ENCODE assay signal across 22 cellular contexts in genomic region chr11:44974402-44975000, GRCh38. TPM values are rescaled to one million over a fixed set of nuclear protein-coding genes. Genes with fewer than 3 reads are reported as not detected.
DNase-seq lines count a peak whose midpoint lies in the region; ATAC-seq and TF ChIP-seq lines count a peak whose summit lies in the region.
"Had no signal": no experiment of that assay in that cellular context is flagged by ENCODE, and none has a peak within 500 bp of the region (broad histone marks: within the 10 kb centered on the region; RNA-seq: fewer than 3 reads in every experiment).

No MANE protein-coding gene starts in this region.

- H3K4me3 ChIP-seq in HEK293 (ENCODE audit: low read depth, low read length): no peak overlapping the region
- H3K4me3 ChIP-seq in mesendoderm (ENCODE audit: low read length): no peak overlapping the region
- no peak overlapping the region for H3K4me3 ChIP-seq in neuronal stem cell (ENCODE audit: low read length in 2 of 2)
- H3K4me3 ChIP-seq: GM12878, SJSA1 had no signal

- H2BK15ac ChIP-seq in mesendoderm (replicated peaks; ENCODE audit: low read depth): no peak overlapping the region
- H2BK15ac ChIP-seq in neuronal stem cell (ENCODE audit: low read length): peak overlapping the region; percentile 25

- TF ChIP-seq CTCF in HEK293 (tag by site-specific recombination; IDR thresholded peaks at IDR 0.05) (no peak), brain (conservative IDR thresholded peaks at IDR 0.05) (no peak)

- H3K4me2 ChIP-seq in mesendoderm (ENCODE audit: low read length) (no peak overlapping the region), neuronal stem cell (ENCODE audit: insufficient read depth, low read length, poor library complexity, severe bottlenecking) (no peak overlapping the region)
- H3K4me2 ChIP-seq: KMS-11 had no signal

- POLR2A ChIA-PET in HEK293 (lab: Yijun Ruan, JAX): no interaction called here

- no peak overlapping the region for H4K5ac ChIP-seq in mesendoderm (ENCODE audit: low read length)

- H2AFZ ChIP-seq in neuronal stem cell (ENCODE audit: low read length): peak overlapping the region; percentile 60

- H2BK12ac ChIP-seq in neuronal stem cell (ENCODE audit: low read length): no peak overlapping the region

- H3K27ac ChIP-seq in HEK293 (ENCODE audit: extremely low read depth, low read depth, low read length) (no peak overlapping the region), mesendoderm (ENCODE audit: low read depth, low read length) (no peak overlapping the region), neuronal stem cell (replicated peaks; ENCODE audit: low read length) (no peak overlapping the region)
- H3K27ac ChIP-seq: KMS-11, SJSA1 had no signal

- no peaks in the 10 kb centered on the region for H3K27me3 ChIP-seq in mesendoderm (ENCODE audit: insufficient read depth, low read length, poor library complexity)
- H3K27me3 ChIP-seq in neuronal stem cell (ENCODE audit: control insufficient read depth in 3 of 3, insufficient read depth in 3 of 3, low read depth in 1 of 3, low read length in 3 of 3): peaks cover 0 to 34% (median 0%) of the 10 kb centered on the region in 3 experiments

- no peaks in the 10 kb centered on the region for H3K79me2 ChIP-seq in mesendoderm (ENCODE audit: control insufficient read depth, insufficient read depth, low read length)

- H3K36me3 Mint-ChIP-seq in brain: no peaks in the 10 kb centered on the region
- H3K36me3 Mint-ChIP-seq: CD14-positive monocyte; CD8-positive, alpha-beta memory T cell had no signal

- H3K9me3 ChIP-seq in HEK293 (ENCODE audit: control insufficient read depth, insufficient read depth, low read depth, low read length): no peaks in the 10 kb centered on the region
- H3K9me3 ChIP-seq in neuronal stem cell (replicated peaks in 1 of 2; ENCODE audit: control insufficient read depth in 2 of 2, insufficient read depth in 1 of 2, low read depth in 1 of 2, low read length in 2 of 2): no peaks in the 10 kb centered on the region
- H3K9me3 ChIP-seq: SJSA1 had no signal

- peak overlapping the region; percentile 51 for H3K56ac ChIP-seq in mesendoderm (ENCODE audit: low read length)

- CTCF ChIA-PET in HEK293 (lab: Yijun Ruan, JAX): interaction anchor here (0.6 kb wide), 1 partner anchor 116 kb away, joined by 3 read pairs; no protein-coding TSS in a partner anchor

- H2BK5ac ChIP-seq in mesendoderm (ENCODE audit: low read length): no peak overlapping the region
- peak overlapping the region; percentile 21 for H2BK5ac ChIP-seq in neuronal stem cell (ENCODE audit: low read length)

- H3K4me1 ChIP-seq in HEK293 (ENCODE audit: control insufficient read depth, insufficient read depth, low read length) (no peaks in the 10 kb centered on the region; the same call in 1 of the 2 replicates), mesendoderm (ENCODE audit: control insufficient read depth, low read depth, low read length) (peaks cover 24% of the 10 kb centered on the region), neuronal stem cell (ENCODE audit: control insufficient read depth in 2 of 2, insufficient read depth in 1 of 2, low read depth in 1 of 2, low read length in 2 of 2) (peaks cover 13 to 35% of the 10 kb centered on the region in 2 donors)
- H3K4me1 ChIP-seq: SJSA1 had no signal

- H4K91ac ChIP-seq in neuronal stem cell (ENCODE audit: low read depth, low read length, poor library complexity): no peak overlapping the region

- peak overlapping the region in 3 of 5 experiments; percentile 92 to 96 (median 93) for H3K27ac Mint-ChIP-seq in brain

- H2AK5ac ChIP-seq in mesendoderm (ENCODE audit: low read length): no peak overlapping the region
- no peak overlapping the region for H2AK5ac ChIP-seq in neuronal stem cell (ENCODE audit: low read depth, low read length)

- no peaks in the 10 kb centered on the region for H3K27me3 Mint-ChIP-seq in brain
- H3K27me3 Mint-ChIP-seq: CD8-positive, alpha-beta memory T cell had no signal

- H4K8ac ChIP-seq in mesendoderm (ENCODE audit: low read depth, low read length) (no peak overlapping the region), neuronal stem cell (ENCODE audit: low read depth, low read length) (no peak overlapping the region)

- no peak overlapping the region for H3K9ac ChIP-seq in mesendoderm (ENCODE audit: low read length)
- H3K9ac ChIP-seq in neuronal stem cell (ENCODE audit: low read depth, low read length, poor library complexity): no peak overlapping the region
- H3K9ac ChIP-seq: KMS-11 had no signal

- H3K36me3 ChIP-seq in HEK293 (ENCODE audit: control insufficient read depth in 2 of 2, insufficient read depth in 1 of 2, low read length in 2 of 2) (no peaks in the 10 kb centered on the region), mesendoderm (ENCODE audit: control insufficient read depth, insufficient read depth, low read length) (no peaks in the 10 kb centered on the region), neuronal stem cell (replicated peaks in 1 of 2; ENCODE audit: control insufficient read depth in 2 of 2, insufficient read depth in 2 of 2, low read length in 2 of 2) (no peaks in the 10 kb centered on the region)
- H3K36me3 ChIP-seq: SJSA1 had no signal

- no peak overlapping the region for H3K18ac ChIP-seq in mesendoderm (ENCODE audit: low read length)
- peak overlapping the region; percentile 58 for H3K18ac ChIP-seq in neuronal stem cell (ENCODE audit: low read length)

- WGBS in mesendoderm (ENCODE audit: extremely low coverage, insufficient coverage, low lambda C conversion rate): no CpG with 5 or more reads among the region's 12 CpGs
- WGBS in neuronal stem cell (ENCODE audit: extremely low coverage in 2 of 2, insufficient read length in 2 of 2, insufficient replicate concordance in 1 of 2), 2 donors: no CpG with 5 or more reads among the region's 12 CpGs

- DNase-seq in mesendoderm: no peak
- DNase-seq in neuronal stem cell (ENCODE audit: low spot score): no peak
- no peak for DNase-seq in SK-N-DZ (ENCODE audit: low spot score)
- no peak for DNase-seq in T-helper 9 cell
- no peak for DNase-seq in NCI-H187 (lab: John Stamatoyannopoulos, UW)
- DNase-seq: CD8-positive, alpha-beta memory T cell; DMS 273 treated with DMSO at 0.1 percent for 48 hours; DMS79; EL; GDM1; NCI-H1048; NCI-H1694; NCI-H2227 treated with DMSO at 0.1 percent for 48 hours; Right ventricle myocardium superior; RPMI8226 had no signal

- no peak overlapping the region for H3K14ac ChIP-seq in neuronal stem cell (ENCODE audit: low read length)

- no peak for ATAC-seq in GM18511 (IDR thresholded peaks at IDR 0.05; ENCODE audit: unreplicated experiment)
- ATAC-seq: GM12878 had no signal

- peaks cover 37% of the 10 kb centered on the region for H3K4me1 Mint-ChIP-seq in brain

- H3K79me1 ChIP-seq in mesendoderm (ENCODE audit: low read length) (no peaks in the 10 kb centered on the region), neuronal stem cell (ENCODE audit: low read depth, low read length) (no peaks in the 10 kb centered on the region)

- no peak overlapping the region for H3K23ac ChIP-seq in mesendoderm (ENCODE audit: low read length)
- H3K23ac ChIP-seq in neuronal stem cell (ENCODE audit: low read depth, low read length, poor library complexity): no peak overlapping the region

- peaks cover 0 to 4% (median 0%) of the 10 kb centered on the region in 5 experiments for H3K9me3 Mint-ChIP-seq in brain
- H3K9me3 Mint-ChIP-seq: CD8-positive, alpha-beta memory T cell had no signal

- no peak overlapping the region for H3K4me3 Mint-ChIP-seq in brain
- H3K4me3 Mint-ChIP-seq: CD14-positive monocyte; CD8-positive, alpha-beta memory T cell had no signal

- no peak overlapping the region for H2BK120ac ChIP-seq in mesendoderm (ENCODE audit: low read depth, low read length)
- H2BK120ac ChIP-seq in neuronal stem cell (ENCODE audit: low read depth, low read length): no peak overlapping the region

- H3K4ac ChIP-seq in mesendoderm (ENCODE audit: low read depth, low read length): no peak overlapping the region
- no peak overlapping the region for H3K4ac ChIP-seq in neuronal stem cell (ENCODE audit: low read length)

TF ChIP-seq in HEK293, 187 proteins besides CTCF, POLR2A, EP300 and RAD21:
- TF ChIP-seq ZNF704 (tag by site-specific recombination; IDR thresholded peaks at IDR 0.05) (no peak), ZNF121 (tag by site-specific recombination; IDR thresholded peaks at IDR 0.05) (0 out of 2 replicates have a peak, but pooled peaks have one; percentile 40), ZNF221 (tag by site-specific recombination; IDR thresholded peaks at IDR 0.05; ENCODE audit: borderline replicate concordance) (no peak), ZNF211 (tag by site-specific recombination; IDR thresholded peaks at IDR 0.05; ENCODE audit: low read depth) (no peak), SP2 (tag by site-specific recombination; IDR thresholded peaks at IDR 0.05) (no peak), ZNF513 (tag by site-specific recombination; IDR thresholded peaks at IDR 0.05) (no peak), ZNF112 (tag by site-specific recombination; IDR thresholded peaks at IDR 0.05) (no peak), FEZF1 (tag by site-specific recombination; IDR thresholded peaks at IDR 0.05) (no peak)
TF ChIP-seq in HEK293: peak in this region for 1.

RNA-seq across cellular contexts. Expression of gene TP53I11, which starts 23.8 kb away (rescaled TPM):
- 75.8 TPM for polyA plus RNA-seq in brain (ENCODE audit: insufficient read depth, low read depth, low replicate concordance)
- polyA plus RNA-seq in mesendoderm (2013, experiment 1 of 2): 23.1 TPM
- 24.6 TPM for polyA plus RNA-seq in mesendoderm (2013, experiment 2 of 2)
- polyA plus RNA-seq in neuronal stem cell (2013, experiment 1 of 2): 235 TPM
- polyA plus RNA-seq in neuronal stem cell (2013, experiment 2 of 2): 227 TPM
- polyA plus RNA-seq in SK-N-DZ (2014; cell fraction: cytosol; rRNA removed): 16.0 and 23.6 TPM in 2 replicates
- polyA plus RNA-seq in SK-N-DZ (2014; cell fraction: nucleus; rRNA removed): 26.8 and 36.3 TPM in 2 replicates
